ENCODE assay signal across 27 cellular contexts in genomic region chr18:50465211-50466153, GRCh38.
"Had no signal": no experiment of that assay in that cellular context is flagged by ENCODE, and none has a peak within 500 bp of the region (broad histone marks: within the 10 kb centered on the region; RNA-seq: fewer than 3 reads in every experiment).

No MANE protein-coding gene starts in this region.

- H3K4me1 ChIP-seq: colonic mucosa, pancreas, sigmoid colon, spleen, testis, upper lobe of right lung had no signal

- H3K27me3 ChIP-seq: colonic mucosa, gastrocnemius medialis, neutrophil, pancreas, sigmoid colon, spleen, testis, upper lobe of right lung had no signal

- H3K4me1 Mint-ChIP-seq: activated CD4-positive, alpha-beta T cell treated with anti-CD3 and anti-CD28 coated beads for 36 hours; activated naive CD8-positive, alpha-beta T cell treated with anti-CD3 and anti-CD28 coated beads, Interleukin-2, amount 50 U/mL, for 24 hours; central memory CD8-positive, alpha-beta T cell; mesothelial cell of epicardium; stimulated activated memory B cell treated with anti-CD40 and anti-IgM and Interleukin-4, amounts not matched to agents 10 μg/mL and 1 μg/mL and 100 μg/mL, for 72 hours had no signal

- H3K27ac Mint-ChIP-seq: activated CD4-positive, alpha-beta T cell treated with anti-CD3 and anti-CD28 coated beads for 36 hours; activated CD8-positive, alpha-beta T cell treated with anti-CD3 and anti-CD28 coated beads, Interleukin-2, amount 10 ng/mL, durations not matched to agents 7 days and 5 days; activated naive CD4-positive, alpha-beta T cell treated with anti-CD3 and anti-CD28 coated beads for 36 hours; activated naive CD8-positive, alpha-beta T cell treated with anti-CD3 and anti-CD28 coated beads, Interleukin-2, amount 50 U/mL, for 24 hours; activated T-cell treated with anti-CD3 and anti-CD28 coated beads, Interleukin-2, amount 50 U/mL, for 24 hours; activated T-helper 2 cell treated with anti-CD3 and anti-CD28 coated beads, Interferon-gamma antibody, Interleukin-2, Interleukin-4, amounts not matched to agents 10 μg/mL and 5 μg/mL and 100 μg/mL, durations not matched to agents 14 hours and 24 hours and 36 hours; brain; mesothelial cell of epicardium; natural killer cell treated with Interleukin-12 subunit alpha and Interleukin-12 subunit beta and Interleukin-15 and Interleukin-18, amount 100 ng/mL, for 72 hours; stimulated activated memory B cell treated with anti-CD40 and anti-IgM and Interleukin-4, amounts not matched to agents 10 μg/mL and 1 μg/mL and 100 μg/mL, for 72 hours; WTC11 had no signal

- H3K4me3 Mint-ChIP-seq: activated CD4-positive, alpha-beta T cell treated with anti-CD3 and anti-CD28 coated beads for 36 hours; activated CD8-positive, alpha-beta T cell treated with anti-CD3 and anti-CD28 coated beads, Interleukin-2, amount 10 ng/mL, durations not matched to agents 7 days and 5 days; activated naive CD4-positive, alpha-beta T cell treated with anti-CD3 and anti-CD28 coated beads for 36 hours; activated naive CD8-positive, alpha-beta T cell treated with anti-CD3 and anti-CD28 coated beads, Interleukin-2, amount 50 U/mL, for 24 hours; activated T-cell treated with anti-CD3 and anti-CD28 coated beads, Interleukin-2, amount 50 U/mL, for 24 hours; brain; central memory CD8-positive, alpha-beta T cell; mesothelial cell of epicardium; natural killer cell treated with Interleukin-12 subunit alpha and Interleukin-12 subunit beta and Interleukin-15 and Interleukin-18, amount 100 ng/mL, for 72 hours; stimulated activated memory B cell treated with anti-CD40 and anti-IgM and Interleukin-4, amounts not matched to agents 10 μg/mL and 1 μg/mL and 100 μg/mL, for 72 hours; WTC11 had no signal

- ATAC-seq: activated CD4-positive, alpha-beta T cell treated with anti-CD3 and anti-CD28 coated beads for 36 hours; activated CD8-positive, alpha-beta T cell treated with anti-CD3 and anti-CD28 coated beads, Interleukin-2, amount 10 ng/mL, durations not matched to agents 7 days and 5 days; activated naive CD8-positive, alpha-beta T cell treated with anti-CD3 and anti-CD28 coated beads, Interleukin-2, amount 50 U/mL, for 24 hours; esophagus mucosa; natural killer cell treated with Interleukin-12 subunit alpha and Interleukin-12 subunit beta and Interleukin-15 and Interleukin-18, amount 100 ng/mL, for 72 hours; pancreas; stimulated activated memory B cell treated with anti-CD40 and anti-IgM and Interleukin-4, amounts not matched to agents 10 μg/mL and 1 μg/mL and 100 μg/mL, for 72 hours; upper lobe of right lung; WTC11 had no signal

- H3K36me3 Mint-ChIP-seq: brain; mesothelial cell of epicardium; natural killer cell treated with Interleukin-12 subunit alpha and Interleukin-12 subunit beta and Interleukin-15 and Interleukin-18, amount 100 ng/mL, for 72 hours; stimulated activated memory B cell treated with anti-CD40 and anti-IgM and Interleukin-4, amounts not matched to agents 10 μg/mL and 1 μg/mL and 100 μg/mL, for 72 hours had no signal

- H3K36me3 ChIP-seq: colonic mucosa, gastrocnemius medialis, neutrophil, pancreas, sigmoid colon, spleen, upper lobe of right lung had no signal

- H3K27me3 Mint-ChIP-seq: activated naive CD8-positive, alpha-beta T cell treated with anti-CD3 and anti-CD28 coated beads, Interleukin-2, amount 50 U/mL, for 24 hours; brain had no signal

- DNase-seq: activated CD4-positive, alpha-beta T cell treated with anti-CD3 and anti-CD28 coated beads for 36 hours; activated CD8-positive, alpha-beta T cell treated with anti-CD3 and anti-CD28 coated beads, Interleukin-2, amount 10 ng/mL, durations not matched to agents 7 days and 5 days; activated naive CD4-positive, alpha-beta T cell treated with anti-CD3 and anti-CD28 coated beads for 36 hours; activated naive CD8-positive, alpha-beta T cell treated with anti-CD3 and anti-CD28 coated beads, Interleukin-2, amount 50 U/mL, for 24 hours; activated T-cell treated with anti-CD3 and anti-CD28 coated beads, Interleukin-2, amount 50 U/mL, for 24 hours; anterior cingulate cortex; colonic mucosa; head of caudate nucleus; pancreas; sigmoid colon; spleen; stimulated activated CD4-positive, alpha-beta T cell treated with anti-CD3 and anti-CD28 coated beads, Interleukin-4, amount 100 ng/mL, for 4 hours; testis; upper lobe of right lung had no signal

- H3K9me3 Mint-ChIP-seq: activated naive CD4-positive, alpha-beta T cell treated with anti-CD3 and anti-CD28 coated beads for 36 hours; activated naive CD8-positive, alpha-beta T cell treated with anti-CD3 and anti-CD28 coated beads, Interleukin-2, amount 50 U/mL, for 24 hours; activated T-cell treated with anti-CD3 and anti-CD28 coated beads, Interleukin-2, amount 50 U/mL, for 24 hours; activated T-helper 2 cell treated with anti-CD3 and anti-CD28 coated beads, Interferon-gamma antibody, Interleukin-2, Interleukin-4, amounts not matched to agents 10 μg/mL and 5 μg/mL and 100 μg/mL, durations not matched to agents 14 hours and 24 hours and 36 hours; brain; central memory CD8-positive, alpha-beta T cell; natural killer cell treated with Interleukin-12 subunit alpha and Interleukin-12 subunit beta and Interleukin-15 and Interleukin-18, amount 100 ng/mL, for 72 hours; stimulated activated memory B cell treated with anti-CD40 and anti-IgM and Interleukin-4, amounts not matched to agents 10 μg/mL and 1 μg/mL and 100 μg/mL, for 72 hours had no signal

- FAIRE-seq: endometrium, pancreas, TTC549 had no signal

- H3K4me3 ChIP-seq: colonic mucosa, gastrocnemius medialis, lung, pancreas, sigmoid colon, spleen, testis, upper lobe of right lung had no signal

- H3K27ac ChIP-seq: colonic mucosa, gastrocnemius medialis, neutrophil, pancreas, sigmoid colon, spleen, testis, upper lobe of right lung had no signal

- H3K9me3 ChIP-seq: colonic mucosa, gastrocnemius medialis, neutrophil, pancreas, sigmoid colon, spleen, testis, upper lobe of right lung had no signal
